ENCODE assay signal across 20 cellular contexts in genomic region chr10:68171539-68172080, GRCh38.
DNase-seq lines count a peak whose midpoint lies in the region; ATAC-seq and TF ChIP-seq lines count a peak whose summit lies in the region.
"Had no signal": no experiment of that assay in that cellular context is flagged by ENCODE, and none has a peak within 500 bp of the region (broad histone marks: within the 10 kb centered on the region; RNA-seq: fewer than 3 reads in every experiment).

No MANE protein-coding gene starts in this region.

- no peak overlapping the region for H3K9ac ChIP-seq in MM.1S (ENCODE audit: low read length)

- H3K27me3 ChIP-seq in MM.1S (replicated peaks; ENCODE audit: insufficient read depth, low read length), result no peaks in the 10 kb centered on the region
- H3K27me3 ChIP-seq in thyroid gland, result no peaks in the 10 kb centered on the region
- H3K27me3 ChIP-seq: SJCRH30 had no signal

- H3K36me3 ChIP-seq in MM.1S (replicated peaks; ENCODE audit: insufficient read depth, low read length) (no peaks in the 10 kb centered on the region), thyroid gland (no peaks in the 10 kb centered on the region)
- H3K36me3 ChIP-seq: SJCRH30 had no signal

- no peak overlapping the region for H2AFZ ChIP-seq in MM.1S (ENCODE audit: low read length)

- H3K27ac ChIP-seq in MM.1S (ENCODE audit: low read length) (peak overlapping the region; percentile 31; the same call in 1 of the 2 replicates), thyroid gland (no peak overlapping the region)
- H3K27ac ChIP-seq: left ventricle myocardium inferior, SJCRH30 had no signal

- H3K9me3 ChIP-seq in MM.1S (replicated peaks; ENCODE audit: insufficient read depth, low read length) (no peaks in the 10 kb centered on the region), thyroid gland (no peaks in the 10 kb centered on the region)
- H3K9me3 ChIP-seq: left ventricle myocardium inferior, SJCRH30 had no signal

- no peak for TF ChIP-seq POLR2A in thyroid gland (IDR thresholded peaks at IDR 0.05)

- H3K4me3 ChIP-seq in MM.1S (ENCODE audit: low read length) (no peak overlapping the region), thyroid gland (replicated peaks in 1 of 3) (no peak overlapping the region)
- H3K4me3 ChIP-seq: left ventricle myocardium inferior, SJCRH30 had no signal

- TF ChIP-seq CTCF in MM.1S (IDR thresholded peaks at IDR 0.05; ENCODE audit: low read length) (no peak), thyroid gland (IDR thresholded peaks at IDR 0.05) (no peak)

- intact Hi-C loops in thyroid gland (cut with DNase I), result no loop called here

- peak; percentile 57 for ATAC-seq in GM18909 (IDR thresholded peaks at IDR 0.05; ENCODE audit: poor library complexity, unreplicated experiment)
- ATAC-seq in HG02763 (IDR thresholded peaks at IDR 0.05; ENCODE audit: unreplicated experiment), result peak; percentile 41
- ATAC-seq in HG03280 (IDR thresholded peaks at IDR 0.05; ENCODE audit: unreplicated experiment), result no peak
- no peak for ATAC-seq in HG03039 (IDR thresholded peaks at IDR 0.05; ENCODE audit: unreplicated experiment)
- ATAC-seq: activated CD4-positive, alpha-beta T cell treated with anti-CD3 and anti-CD28 coated beads for 36 hours; natural killer cell treated with Interleukin-12 subunit alpha and Interleukin-12 subunit beta and Interleukin-15 and Interleukin-18, amount 100 ng/mL, for 72 hours; Panc1; T-cell had no signal

- H3F3A ChIP-seq in MM.1S (ENCODE audit: insufficient read depth, low read length), result peaks cover 9% of the 10 kb centered on the region; the same call in 1 of the 2 replicates

- H3K4me2 ChIP-seq in MM.1S (ENCODE audit: low read depth, low read length), result no peak overlapping the region; the same call in 1 of the 2 replicates

- peaks cover 10% of the 10 kb centered on the region for H3K4me1 ChIP-seq in MM.1S (ENCODE audit: low read length)
- H3K4me1 ChIP-seq in thyroid gland, result peaks cover 0 to 12% of the 10 kb centered on the region in 2 donors
- H3K4me1 ChIP-seq: SJCRH30 had no signal

- H3K79me2 ChIP-seq in MM.1S (ENCODE audit: low read length), result no peaks in the 10 kb centered on the region

- no peaks in the 10 kb centered on the region for H4K20me1 ChIP-seq in MM.1S (ENCODE audit: insufficient read depth, low read length)

- no peaks in the 10 kb centered on the region for H3K9me2 ChIP-seq in MM.1S (replicated peaks; ENCODE audit: insufficient read depth, low read length)

- no peak for DNase-seq in MM.1S
- peak; percentile 27 to 52 for DNase-seq in thyroid gland
- no peak for DNase-seq in NCI-H1105 (lab: John Stamatoyannopoulos, UW)
- DNase-seq: activated CD4-positive, alpha-beta T cell treated with anti-CD3 and anti-CD28 coated beads for 36 hours; aorta; caudate nucleus; CD4-positive, alpha-beta memory T cell; DMS153; H7; IMR-90; left ventricle myocardium inferior; NCI-H510A treated with DMSO at 0.1 percent for 48 hours; SJCRH30; T-cell had no signal

- WGBS in thyroid gland, 2 donors, result 36 to 46% methylated on average over 1 of the region's 1 CpG

Comparison
In these comparisons a context has a peak if more than half of its experiments do, and no peak if none do; other contexts are left out.
1. ATAC-seq: peak in GM18909 (single experiment) and HG02763 (single experiment); none in HG03280 (single experiment) and HG03039 (single experiment).
2. DNase-seq: peak in thyroid gland (2 of 2); none in MM.1S (single experiment) and NCI-H1105 (single experiment).